ENCODE assay signal across 14 cellular contexts in the genomic region with DNA sequence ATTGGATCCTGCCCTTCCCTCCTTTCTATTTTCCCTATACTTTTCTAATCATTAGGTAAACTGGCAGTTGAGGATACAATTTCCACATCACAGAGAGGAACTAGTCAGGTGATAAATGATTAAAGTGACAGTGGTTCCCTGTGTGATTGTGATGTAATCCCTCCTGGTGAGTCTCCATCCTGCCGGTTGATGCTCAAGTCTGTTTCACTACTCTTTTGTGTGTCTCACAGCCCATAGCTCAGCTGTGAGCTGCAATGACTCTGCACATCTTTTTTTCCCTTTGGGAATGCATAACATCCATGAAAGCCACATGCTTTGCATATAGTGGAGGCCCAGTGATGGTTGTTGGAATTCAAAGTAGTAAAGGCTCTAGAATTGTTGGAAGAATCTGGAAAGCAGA.
DNase-seq lines count a peak whose midpoint lies in the region; ATAC-seq and TF ChIP-seq lines count a peak whose summit lies in the region.
"Had no signal": no experiment of that assay in that cellular context is flagged by ENCODE, and none has a peak within 500 bp of the region (broad histone marks: within the 10 kb centered on the region; RNA-seq: fewer than 3 reads in every experiment).

No MANE protein-coding gene starts in this region.

- H3K27ac Mint-ChIP-seq in Calu3 (ENCODE audit: unreplicated experiment), result no peak overlapping the region
- H3K27ac Mint-ChIP-seq: CD8-positive, alpha-beta memory T cell had no signal

- no peaks in the 10 kb centered on the region for H3K79me2 ChIP-seq in OCI-LY7 (ENCODE audit: insufficient read depth, low read depth, low read length)

- in situ Hi-C loops in brain microvascular endothelial cell (cut with HindIII; ENCODE audit: low pct_ligation_motif_present, low sequenced_read_pairs), result no loop called here

- DNase-seq in Daoy (ENCODE audit: low read depth) (peak; percentile 16), LHCN-M2 (ENCODE audit: low read depth) (peak; percentile 63), brain microvascular endothelial cell (peak; percentile 62), kidney tubule cell (ENCODE audit: low spot score) (peak; percentile 90), OCI-LY7 (ENCODE audit: low spot score) (no peak), tibial nerve (ENCODE audit: low spot score in 2 of 2) (no peak), Calu3 (no peak)
- DNase-seq: CD8-positive, alpha-beta memory T cell; NCI-H2029 treated with DMSO at 0.1 percent for 48 hours; OCI-M1; stimulated activated CD4-positive, alpha-beta T cell treated with anti-CD3 and anti-CD28 coated beads, Interleukin-4, amount 100 ng/mL, for 4 hours; stomach had no signal

- no peak overlapping the region for H3K4me3 Mint-ChIP-seq in Calu3 (ENCODE audit: low read depth, unreplicated experiment)
- H3K4me3 Mint-ChIP-seq: CD8-positive, alpha-beta memory T cell had no signal

- H3K27me3 ChIP-seq in brain microvascular endothelial cell (replicated peaks) (no peaks in the 10 kb centered on the region), tibial nerve (no peaks in the 10 kb centered on the region)
- H3K27me3 ChIP-seq: stomach had no signal

- H3K27me3 Mint-ChIP-seq in Calu3 (ENCODE audit: unreplicated experiment), result no peaks in the 10 kb centered on the region
- H3K27me3 Mint-ChIP-seq: CD8-positive, alpha-beta memory T cell had no signal

- intact Hi-C loops in OCI-LY7 (cut with micrococcal nuclease; ENCODE audit: unreplicated experiment), result no loop called here
- intact Hi-C loops in Calu3 (cut with micrococcal nuclease; ENCODE audit: unreplicated experiment), result no loop called here

- TF ChIP-seq POLR2A in tibial nerve (IDR thresholded peaks at IDR 0.05), result no peak

- TF ChIP-seq CTCF in brain microvascular endothelial cell (IDR thresholded peaks at IDR 0.05; ENCODE audit: low read depth, low read length, missing control alignments) (no peak), OCI-LY7 (conservative IDR thresholded peaks at IDR 0.05; ENCODE audit: low read length) (no peak), tibial nerve (IDR thresholded peaks at IDR 0.05) (no peak), Calu3 (IDR thresholded peaks at IDR 0.05; ENCODE audit: unreplicated experiment) (no peak)

- H3K9me3 ChIP-seq in OCI-LY7 (ENCODE audit: low read length) (no peaks in the 10 kb centered on the region), tibial nerve (no peaks in the 10 kb centered on the region)
- H3K9me3 ChIP-seq: prostate gland, stomach had no signal

- no peak overlapping the region for H3K4me2 ChIP-seq in OCI-LY7 (ENCODE audit: low read length)

- peaks cover 5% of the 10 kb centered on the region for H3K36me3 Mint-ChIP-seq in Calu3 (ENCODE audit: insufficient read depth, unreplicated experiment)

- no peak for TF ChIP-seq EP300 in tibial nerve (IDR thresholded peaks at IDR 0.05)

- no peak for ATAC-seq in HG03159 (IDR thresholded peaks at IDR 0.05; ENCODE audit: unreplicated experiment)

- POLR2A ChIA-PET in OCI-LY7 (lab: Charles Lee), result no interaction called here

- H3K4me1 ChIP-seq in OCI-LY7 (ENCODE audit: insufficient read depth, low read length, poor library complexity, severe bottlenecking), result no peaks in the 10 kb centered on the region
- no peaks in the 10 kb centered on the region for H3K4me1 ChIP-seq in tibial nerve
- H3K4me1 ChIP-seq: prostate gland had no signal

- H3K4me3 ChIP-seq in brain microvascular endothelial cell (ENCODE audit: low read depth, low read length) (no peak overlapping the region), OCI-LY7 (ENCODE audit: low read depth, low read length, poor library complexity, severe bottlenecking) (no peak overlapping the region), tibial nerve (no peak overlapping the region)
- H3K4me3 ChIP-seq: prostate gland, stomach had no signal

- no peaks in the 10 kb centered on the region for H3K9me2 ChIP-seq in OCI-LY7 (ENCODE audit: insufficient read depth, low read length)

- H4K20me1 ChIP-seq in OCI-LY7 (ENCODE audit: insufficient read depth, low read length), result no peaks in the 10 kb centered on the region

- no peaks in the 10 kb centered on the region for H3K9me3 Mint-ChIP-seq in Calu3 (ENCODE audit: low read depth, unreplicated experiment)
- H3K9me3 Mint-ChIP-seq: CD8-positive, alpha-beta memory T cell had no signal

- BruUV-seq in OCI-LY7 (replicated peaks; lab: Mats Ljungman, UMichigan) (no TSS peak), Calu3 (replicated peaks; lab: Mats Ljungman, UMichigan) (no TSS peak)

- CTCF ChIA-PET in OCI-LY7 (lab: Charles Lee; ENCODE audit: unreplicated experiment), result no interaction called here
- CTCF ChIA-PET in Calu3 (lab: Charles Lee), result no interaction called here

- H3K36me3 ChIP-seq in brain microvascular endothelial cell (replicated peaks), result peaks cover 61% of the 10 kb centered on the region
- H3K36me3 ChIP-seq in OCI-LY7 (ENCODE audit: insufficient read depth, low read length), result peaks cover 5% of the 10 kb centered on the region; the same call in 1 of the 2 replicates
- H3K36me3 ChIP-seq in tibial nerve, result peaks cover 0 to 59% (median 0%) of the 10 kb centered on the region in 3 donors
- H3K36me3 ChIP-seq: prostate gland had no signal

- H3K27ac ChIP-seq in brain microvascular endothelial cell (peak overlapping the region; percentile 38), OCI-LY7 (ENCODE audit: low read depth, low read length, poor library complexity, severe bottlenecking) (no peak overlapping the region), tibial nerve (no peak overlapping the region)
- H3K27ac ChIP-seq: prostate gland, stomach had no signal

- peaks cover 11% of the 10 kb centered on the region for H3K4me1 Mint-ChIP-seq in Calu3 (ENCODE audit: low read depth, unreplicated experiment)

- no peak overlapping the region for H2AFZ ChIP-seq in OCI-LY7 (ENCODE audit: low read length)

- WGBS in tibial nerve, 2 donors, result 29% methylated on average over 1 of the region's 1 CpG

Comparison
In these comparisons a context has a peak if more than half of its experiments do, and no peak if none do; other contexts are left out.
1. DNase-seq: peak in Daoy (single experiment), LHCN-M2 (single experiment), brain microvascular endothelial cell (single experiment) and kidney tubule cell (single experiment); none in OCI-LY7 (single experiment), tibial nerve (0 of 2) and Calu3 (single experiment).